ENCODE assay signal across 10 cellular contexts in the genomic region with DNA sequence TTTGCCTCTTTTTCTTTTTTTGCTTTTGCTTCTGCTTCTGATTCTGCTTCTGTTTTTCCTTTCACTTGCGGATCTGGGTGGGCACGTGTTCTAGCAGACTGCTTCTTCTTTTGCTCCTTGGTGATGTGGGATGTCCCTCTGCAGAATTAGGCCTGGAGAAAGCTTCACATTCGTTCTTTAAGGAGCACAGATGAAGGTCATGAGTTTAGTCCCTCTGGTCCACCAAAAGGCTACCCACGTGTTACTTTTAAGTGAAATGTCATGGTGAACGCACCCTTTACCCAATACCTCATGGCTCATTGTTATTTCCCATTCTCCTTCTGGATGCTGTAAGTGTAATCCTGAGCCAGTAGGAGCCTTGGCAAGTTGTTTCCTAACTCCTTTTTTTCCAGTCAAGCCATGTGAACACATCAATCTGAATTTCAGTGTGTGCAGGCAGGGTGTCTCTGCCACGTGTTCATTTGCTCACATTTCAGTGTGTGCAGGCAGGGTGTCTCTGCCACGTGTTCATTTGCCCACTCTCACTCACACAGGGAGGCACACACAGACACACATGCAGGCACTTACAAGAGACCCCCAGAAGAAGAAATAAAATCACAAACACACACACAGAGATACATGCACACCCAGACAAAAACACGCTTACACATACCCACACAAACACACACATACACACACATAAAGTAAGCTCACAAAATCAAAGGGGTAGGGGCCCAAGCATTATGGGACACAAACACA. TPM values are rescaled to one million over a fixed set of nuclear protein-coding genes. Genes with fewer than 3 reads are reported as not detected.
A peak's percentile ranks its signal among the peaks of the same experiment; 100 is the strongest.
DNase-seq lines count a peak whose midpoint lies in the region; ATAC-seq, FAIRE-seq and TF ChIP-seq lines count a peak whose summit lies in the region.
"Had no signal": no experiment of that assay in that cellular context is flagged by ENCODE, and none has a peak within 500 bp of the region (broad histone marks: within the 10 kb centered on the region; RNA-seq: fewer than 3 reads in every experiment).

No MANE protein-coding gene starts in this region.

- CTCF ChIA-PET in GM10248 (lab: Yijun Ruan, JAX) = interaction anchor here (2.6 kb wide), 1 partner anchor 212 kb away, joined by 29 read pairs; no protein-coding TSS in a partner anchor

- POLR2A ChIA-PET in GM10248 (lab: Yijun Ruan, JAX) = no interaction called here

- peak overlapping the region; percentile 72 for H3K4me3 Mint-ChIP-seq in activated naive CD8-positive, alpha-beta T cell treated with anti-CD3 and anti-CD28 coated beads for 36 hours
- peak overlapping the region; percentile 56 to 97 (median 94) for H3K4me3 Mint-ChIP-seq in naive B cell

- H3K27ac Mint-ChIP-seq in activated naive CD8-positive, alpha-beta T cell treated with anti-CD3 and anti-CD28 coated beads for 36 hours = peak overlapping the region; percentile 91
- peak overlapping the region; percentile 96 to 99 (median 96) for H3K27ac Mint-ChIP-seq in naive B cell

- no peak for FAIRE-seq in D721Med (lab: Jason Lieb, UNC)
- FAIRE-seq: islet of Langerhans had no signal

- peaks cover 14% of the 10 kb centered on the region for H3K36me3 Mint-ChIP-seq in activated naive CD8-positive, alpha-beta T cell treated with anti-CD3 and anti-CD28 coated beads for 36 hours
- no peaks in the 10 kb centered on the region for H3K36me3 Mint-ChIP-seq in naive B cell

- DNase-seq in AG08396 (ENCODE audit: low spot score) (peak; percentile 2), GM10248 (ENCODE audit: extremely low spot score) (peak; percentile 24), naive B cell (peak; percentile 76), D721Med (ENCODE audit: insufficient read length, low spot score) (no peak), putamen (ENCODE audit: low spot score) (no peak), NCI-H748 treated with DMSO at 0.1 percent for 48 hours (lab: John Stamatoyannopoulos, UW) (no peak)
- no peak for DNase-seq in activated naive CD8-positive, alpha-beta T cell treated with anti-CD3 and anti-CD28 coated beads for 36 hours
- DNase-seq: DMS79 had no signal

- H3K9me3 Mint-ChIP-seq in activated naive CD8-positive, alpha-beta T cell treated with anti-CD3 and anti-CD28 coated beads for 36 hours = no peaks in the 10 kb centered on the region
- peaks cover 0 to 2% (median 0%) of the 10 kb centered on the region in 7 donors for H3K9me3 Mint-ChIP-seq in naive B cell

- no peak for TF ChIP-seq CTCF in GM10248 (IDR thresholded peaks at IDR 0.05; ENCODE audit: control extremely low read depth, extremely low read depth, low read depth, missing control alignments)
- no peak for TF ChIP-seq CTCF in D721Med (IDR thresholded peaks at IDR 0.05; ENCODE audit: insufficient read depth, missing control alignments)

- peak in 1 of 2 donors; percentile 57 for ATAC-seq in naive B cell (ENCODE audit: low read depth in 2 of 2)
- no peak for ATAC-seq in HG02973 (IDR thresholded peaks at IDR 0.05; ENCODE audit: unreplicated experiment)

- peaks cover 45% of the 10 kb centered on the region for H3K4me1 Mint-ChIP-seq in activated naive CD8-positive, alpha-beta T cell treated with anti-CD3 and anti-CD28 coated beads for 36 hours
- peaks cover 39 to 56% (median 50%) of the 10 kb centered on the region in 3 donors for H3K4me1 Mint-ChIP-seq in naive B cell

- no peaks in the 10 kb centered on the region for H3K27me3 Mint-ChIP-seq in activated naive CD8-positive, alpha-beta T cell treated with anti-CD3 and anti-CD28 coated beads for 36 hours
- H3K27me3 Mint-ChIP-seq in naive B cell = no peaks in the 10 kb centered on the region

RNA-seq across cellular contexts. Expression of a gene that starts 36.9 kb away (rescaled TPM):
- total RNA-seq in activated naive CD8-positive, alpha-beta T cell treated with anti-CD3 and anti-CD28 coated beads for 36 hours = 10 to 100 TPM; 43.9 to 50.0 TPM
- 10 to 100 TPM; 44.9 to 69.1 (median 54.8) TPM for polyA plus RNA-seq in naive B cell (ENCODE audit: low read depth in 6 of 6)

Comparison
In these comparisons a context has a peak if more than half of its experiments do, and no peak if none do; other contexts are left out.
1. DNase-seq: peak in AG08396 (single experiment), GM10248 (single experiment) and naive B cell (single experiment); none in activated naive CD8-positive, alpha-beta T cell treated with anti-CD3 and anti-CD28 coated beads for 36 hours (single experiment), D721Med (single experiment), putamen (single experiment) and NCI-H748 treated with DMSO at 0.1 percent for 48 hours (single experiment).